8 cellular contexts compared by ENCODE assay signal in the genomic region with DNA sequence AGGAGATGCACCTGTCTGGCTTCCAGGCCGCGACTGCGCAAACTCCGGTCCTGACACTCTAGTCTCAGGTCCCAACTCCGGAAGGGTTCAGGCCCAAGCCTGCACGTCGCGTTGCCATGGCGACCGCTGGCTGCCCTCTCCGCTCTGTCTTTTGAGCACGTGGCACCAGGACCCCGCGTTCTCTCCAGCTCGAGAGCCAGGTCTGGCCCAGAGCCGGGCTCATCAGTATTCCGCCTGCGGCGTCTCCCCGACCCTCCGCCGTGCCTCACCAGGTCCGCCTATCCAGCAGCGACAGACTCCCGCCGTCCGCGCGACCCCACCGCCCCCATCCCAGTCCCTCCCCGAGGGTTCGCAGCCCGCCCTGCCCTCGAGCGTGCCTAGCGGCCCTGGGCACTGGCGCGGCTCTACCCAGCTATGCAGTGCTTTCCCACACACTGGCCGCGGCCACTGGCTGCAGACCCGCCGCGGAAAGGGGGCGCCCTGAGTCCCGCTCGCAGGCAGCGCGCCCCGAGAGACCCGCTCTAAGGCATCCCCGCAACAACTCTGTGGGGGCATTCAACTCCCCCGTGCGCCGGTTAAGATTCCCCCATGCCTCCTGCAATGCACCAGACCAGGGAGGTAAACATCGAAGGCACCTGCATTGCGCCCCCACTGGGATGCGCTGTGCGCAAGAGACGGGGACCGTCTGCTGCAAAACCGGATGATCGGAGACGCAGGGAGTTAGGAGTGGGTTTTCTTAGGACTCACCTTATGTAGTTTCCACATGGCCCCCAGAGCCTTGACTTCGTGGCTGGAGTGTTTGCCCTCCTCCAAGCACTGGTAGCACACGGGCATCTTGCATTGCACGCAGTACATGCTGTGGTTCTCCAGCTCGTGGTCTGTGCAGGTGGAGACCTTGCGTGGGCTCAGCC. TPM values are rescaled to one million over a fixed set of nuclear protein-coding genes. Genes with fewer than 3 reads are reported as not detected.
DNase-seq lines count a peak whose midpoint lies in the region; ATAC-seq and TF ChIP-seq lines count a peak whose summit lies in the region.

No MANE protein-coding gene starts in this region.

- H3K9me3 Mint-ChIP-seq in WTC11 = no peaks in the 10 kb centered on the region

- H3K4me3 Mint-ChIP-seq in WTC11 = peak overlapping the region; percentile 84

- intact Hi-C loops in dorsolateral prefrontal cortex (cut with DNase I) (loop anchor here (1.0 to 10.0 kb wide), 9 partner anchors 71 to 229 kb away; no protein-coding TSS in a partner anchor), mucosa of descending colon (cut with DNase I, micrococcal nuclease) (loop anchor here (10.0 kb wide), 2 partner anchors 101 to 121 kb away; no protein-coding TSS in a partner anchor)

- peak overlapping the region; percentile 92 to 100 (median 98) for H3K27ac ChIP-seq in dorsolateral prefrontal cortex

- no peaks in the 10 kb centered on the region for H3K36me3 Mint-ChIP-seq in WTC11

- H3K9me3 ChIP-seq in mucosa of descending colon = no peaks in the 10 kb centered on the region

- H3K4me1 ChIP-seq in mucosa of descending colon (ENCODE audit: low read depth) = peaks cover 17% of the 10 kb centered on the region

- H3K36me3 ChIP-seq in mucosa of descending colon (ENCODE audit: low read depth) = no peaks in the 10 kb centered on the region

- H3K27me3 Mint-ChIP-seq in WTC11 (ENCODE audit: low read depth) = peaks cover 64% of the 10 kb centered on the region

- peak; percentile 7 for DNase-seq in EL
- peak; percentile 78 to 86 for DNase-seq in NCI-H187 (lab: John Stamatoyannopoulos, UW)
- peak; percentile 66 for DNase-seq in WTC11 (ENCODE audit: low spot score)
- peak; percentile 72 to 89 (median 82) for DNase-seq in dorsolateral prefrontal cortex
- DNase-seq in mucosa of descending colon = peak; percentile 38 to 70 (median 56)
- DNase-seq in stimulated activated naive CD4-positive, alpha-beta T cell treated with Interleukin-2 at 50 U/mL for 16 hours (lab: John Stamatoyannopoulos, UW) = peak; percentile 8

- H3K4me1 Mint-ChIP-seq in WTC11 = peaks cover 15% of the 10 kb centered on the region

- H3K4me3 ChIP-seq in dorsolateral prefrontal cortex = peak overlapping the region; percentile 57 to 98 (median 85)
- H3K4me3 ChIP-seq in mucosa of descending colon = no peak overlapping the region

- ATAC-seq in WTC11 = peak; percentile 7
- peak; percentile 34 for ATAC-seq in mucosa of descending colon
- no peak for ATAC-seq in GM18907 (IDR thresholded peaks at IDR 0.05; ENCODE audit: unreplicated experiment)
- no peak for ATAC-seq in GM21576 (IDR thresholded peaks at IDR 0.05; ENCODE audit: unreplicated experiment)

- H3K27me3 ChIP-seq in dorsolateral prefrontal cortex = no peaks in the 10 kb centered on the region

- POLR2A ChIA-PET in WTC11 (lab: Charles Lee) = no interaction called here

- CTCF ChIA-PET in WTC11 (lab: Charles Lee) = interaction anchor here (0.5 to 3.4 kb wide), 18 partner anchors 9 to 1023 kb away, joined by 3 to 19 read pairs (median 4); no protein-coding TSS in a partner anchor

- no peak for TF ChIP-seq CTCF in WTC11 (IDR thresholded peaks at IDR 0.05)
- peak in 51 of 56 donors; percentile 34 to 71 (median 52) for TF ChIP-seq CTCF in dorsolateral prefrontal cortex (IDR thresholded peaks at IDR 0.05 in 54 of 56, conservative IDR thresholded peaks at IDR 0.05 in 2 of 56; ENCODE audit: low read depth in 1 of 56, partially characterized antibody in 56 of 56)
- TF ChIP-seq CTCF in mucosa of descending colon (IDR thresholded peaks at IDR 0.05) = no peak

- no peak overlapping the region for H3K27ac Mint-ChIP-seq in WTC11

TF ChIP-seq in WTC11, 78 proteins besides CTCF, POLR2A, EP300 and RAD21 (continues in another document):
- TF ChIP-seq, protein P1, sequence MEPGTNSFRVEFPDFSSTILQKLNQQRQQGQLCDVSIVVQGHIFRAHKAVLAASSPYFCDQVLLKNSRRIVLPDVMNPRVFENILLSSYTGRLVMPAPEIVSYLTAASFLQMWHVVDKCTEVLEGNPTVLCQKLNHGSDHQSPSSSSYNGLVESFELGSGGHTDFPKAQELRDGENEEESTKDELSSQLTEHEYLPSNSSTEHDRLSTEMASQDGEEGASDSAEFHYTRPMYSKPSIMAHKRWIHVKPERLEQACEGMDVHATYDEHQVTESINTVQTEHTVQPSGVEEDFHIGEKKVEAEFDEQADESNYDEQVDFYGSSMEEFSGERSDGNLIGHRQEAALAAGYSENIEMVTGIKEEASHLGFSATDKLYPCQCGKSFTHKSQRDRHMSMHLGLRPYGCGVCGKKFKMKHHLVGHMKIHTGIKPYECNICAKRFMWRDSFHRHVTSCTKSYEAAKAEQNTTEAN (CRISPR knock-in tag; IDR thresholded peaks at IDR 0.05) = 0 out of 2 replicates have a peak, but pooled peaks have one; percentile 42
- TF ChIP-seq ZNF416 (CRISPR knock-in tag; IDR thresholded peaks at IDR 0.05) = no peak
- TF ChIP-seq, protein P2, sequence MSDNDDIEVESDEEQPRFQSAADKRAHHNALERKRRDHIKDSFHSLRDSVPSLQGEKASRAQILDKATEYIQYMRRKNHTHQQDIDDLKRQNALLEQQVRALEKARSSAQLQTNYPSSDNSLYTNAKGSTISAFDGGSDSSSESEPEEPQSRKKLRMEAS (CRISPR knock-in tag; IDR thresholded peaks at IDR 0.05) = peak; percentile 77
- TF ChIP-seq, protein P3, sequence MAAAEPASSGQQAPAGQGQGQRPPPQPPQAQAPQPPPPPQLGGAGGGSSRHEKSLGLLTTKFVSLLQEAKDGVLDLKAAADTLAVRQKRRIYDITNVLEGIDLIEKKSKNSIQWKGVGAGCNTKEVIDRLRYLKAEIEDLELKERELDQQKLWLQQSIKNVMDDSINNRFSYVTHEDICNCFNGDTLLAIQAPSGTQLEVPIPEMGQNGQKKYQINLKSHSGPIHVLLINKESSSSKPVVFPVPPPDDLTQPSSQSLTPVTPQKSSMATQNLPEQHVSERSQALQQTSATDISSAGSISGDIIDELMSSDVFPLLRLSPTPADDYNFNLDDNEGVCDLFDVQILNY (CRISPR knock-in tag; IDR thresholded peaks at IDR 0.05) = peak; percentile 57; the same call in 1 of the 2 replicates
- TF ChIP-seq, protein P4, sequence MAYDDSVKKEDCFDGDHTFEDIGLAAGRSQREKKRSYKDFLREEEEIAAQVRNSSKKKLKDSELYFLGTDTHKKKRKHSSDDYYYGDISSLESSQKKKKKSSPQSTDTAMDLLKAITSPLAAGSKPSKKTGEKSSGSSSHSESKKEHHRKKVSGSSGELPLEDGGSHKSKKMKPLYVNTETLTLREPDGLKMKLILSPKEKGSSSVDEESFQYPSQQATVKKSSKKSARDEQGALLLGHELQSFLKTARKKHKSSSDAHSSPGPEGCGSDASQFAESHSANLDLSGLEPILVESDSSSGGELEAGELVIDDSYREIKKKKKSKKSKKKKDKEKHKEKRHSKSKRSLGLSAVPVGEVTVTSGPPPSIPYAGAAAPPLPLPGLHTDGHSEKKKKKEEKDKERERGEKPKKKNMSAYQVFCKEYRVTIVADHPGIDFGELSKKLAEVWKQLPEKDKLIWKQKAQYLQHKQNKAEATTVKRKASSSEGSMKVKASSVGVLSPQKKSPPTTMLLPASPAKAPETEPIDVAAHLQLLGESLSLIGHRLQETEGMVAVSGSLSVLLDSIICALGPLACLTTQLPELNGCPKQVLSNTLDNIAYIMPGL (CRISPR knock-in tag; IDR thresholded peaks at IDR 0.05) = peak; percentile 85
- TF ChIP-seq TP53 (CRISPR knock-in tag; IDR thresholded peaks at IDR 0.05) = peak; percentile 32; the same call in 1 of the 2 replicates
- TF ChIP-seq, protein P5, sequence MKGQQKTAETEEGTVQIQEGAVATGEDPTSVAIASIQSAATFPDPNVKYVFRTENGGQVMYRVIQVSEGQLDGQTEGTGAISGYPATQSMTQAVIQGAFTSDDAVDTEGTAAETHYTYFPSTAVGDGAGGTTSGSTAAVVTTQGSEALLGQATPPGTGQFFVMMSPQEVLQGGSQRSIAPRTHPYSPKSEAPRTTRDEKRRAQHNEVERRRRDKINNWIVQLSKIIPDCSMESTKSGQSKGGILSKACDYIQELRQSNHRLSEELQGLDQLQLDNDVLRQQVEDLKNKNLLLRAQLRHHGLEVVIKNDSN (CRISPR knock-in tag; IDR thresholded peaks at IDR 0.05) = peak; percentile 60; the same call in 1 of the 2 replicates
- TF ChIP-seq NR2C2 (CRISPR knock-in tag; IDR thresholded peaks at IDR 0.05) = peak; percentile 64; the same call in 1 of the 2 replicates
- TF ChIP-seq, protein P6, sequence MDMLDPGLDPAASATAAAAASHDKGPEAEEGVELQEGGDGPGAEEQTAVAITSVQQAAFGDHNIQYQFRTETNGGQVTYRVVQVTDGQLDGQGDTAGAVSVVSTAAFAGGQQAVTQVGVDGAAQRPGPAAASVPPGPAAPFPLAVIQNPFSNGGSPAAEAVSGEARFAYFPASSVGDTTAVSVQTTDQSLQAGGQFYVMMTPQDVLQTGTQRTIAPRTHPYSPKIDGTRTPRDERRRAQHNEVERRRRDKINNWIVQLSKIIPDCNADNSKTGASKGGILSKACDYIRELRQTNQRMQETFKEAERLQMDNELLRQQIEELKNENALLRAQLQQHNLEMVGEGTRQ (CRISPR knock-in tag; IDR thresholded peaks at IDR 0.05) = peak; percentile 54; the same call in 1 of the 2 replicates
- 0 out of 2 replicates have a peak, but pooled peaks have one; percentile 40 for TF ChIP-seq CREM (CRISPR knock-in tag; IDR thresholded peaks at IDR 0.05)
- no peak for TF ChIP-seq KAT7 (CRISPR knock-in tag; IDR thresholded peaks at IDR 0.05; ENCODE audit: borderline replicate concordance)

RNA-seq across cellular contexts. Expression of a gene that starts 1.3 kb away (rescaled TPM):
- total RNA-seq in WTC11 (2021) (4.0 to 4.4 TPM (median 4.2 TPM) in 3 replicates), dorsolateral prefrontal cortex (100 to 1,000 TPM; 145 to 347 (median 241) TPM), mucosa of descending colon (1 to 10 TPM in 2 of 3 donors, under 1 TPM in 1; 0.72 to 8.7 (median 3.9) TPM)

Comparison
In these comparisons a context has a peak if more than half of its experiments do, and no peak if none do; other contexts are left out.
1. DNase-seq: peak in every context shown above with its lines; median percentile 82 in dorsolateral prefrontal cortex; 82 in NCI-H187; 66 in WTC11; 56 in mucosa of descending colon; 8 in stimulated activated naive CD4-positive, alpha-beta T cell treated with Interleukin-2 at 50 U/mL for 16 hours; 7 in EL.
2. ATAC-seq: peak in WTC11 (single experiment) and mucosa of descending colon (single experiment); none in GM18907 (single experiment) and GM21576 (single experiment).
3. CTCF ChIP-seq: peak in dorsolateral prefrontal cortex (51 of 56); none in WTC11 (single experiment) and mucosa of descending colon (single experiment).
4. RNA of a gene that starts 1.3 kb away (total RNA-seq): 145 to 347 TPM in dorsolateral prefrontal cortex; 4.0 to 4.4 TPM in WTC11 and 0.72 to 8.7 TPM in mucosa of descending colon; every median in the first group is over 10 times any median in the second.